28 cellular contexts compared by ENCODE assay signal in genomic region chr6:155527443-155527842, GRCh38.
"Had no signal": no experiment of that assay in that cellular context is flagged by ENCODE, and none has a peak within 500 bp of the region (broad histone marks: within the 10 kb centered on the region; RNA-seq: fewer than 3 reads in every experiment).

No MANE protein-coding gene starts in this region.

- H3K36me3 Mint-ChIP-seq: mesothelial cell of epicardium; naive B cell; natural killer cell treated with Interleukin-12 subunit alpha and Interleukin-12 subunit beta and Interleukin-15 and Interleukin-18, amount 100 ng/mL, for 72 hours; stimulated activated memory B cell treated with anti-CD40 and anti-IgM and Interleukin-4, amounts not matched to agents 10 μg/mL and 1 μg/mL and 100 μg/mL, for 72 hours; type B pancreatic cell had no signal

- H3K27me3 Mint-ChIP-seq: naive B cell; progenitor cell of endocrine pancreas; stimulated activated memory B cell treated with anti-CD40 and anti-IgM and Interleukin-4, amounts not matched to agents 10 μg/mL and 1 μg/mL and 100 μg/mL, for 72 hours; type B pancreatic cell had no signal

- H3K27ac Mint-ChIP-seq: immature natural killer cell; mesothelial cell of epicardium; natural killer cell treated with Interleukin-12 subunit alpha and Interleukin-12 subunit beta and Interleukin-15 and Interleukin-18, amount 100 ng/mL, for 72 hours; progenitor cell of endocrine pancreas; stimulated activated memory B cell treated with anti-CD40 and anti-IgM and Interleukin-4, amounts not matched to agents 10 μg/mL and 1 μg/mL and 100 μg/mL, for 72 hours; type B pancreatic cell had no signal

- ATAC-seq: foreskin keratinocyte; gastroesophageal sphincter; heart right ventricle; left lung; mucosa of descending colon; natural killer cell treated with Interleukin-12 subunit alpha and Interleukin-12 subunit beta and Interleukin-15 and Interleukin-18, amount 100 ng/mL, for 72 hours; pancreas; stimulated activated memory B cell treated with anti-CD40 and anti-IgM and Interleukin-4, amounts not matched to agents 10 μg/mL and 1 μg/mL and 100 μg/mL, for 72 hours; stimulated activated naive CD8-positive, alpha-beta T cell treated with anti-CD3 and anti-CD28 coated beads, Interleukin-15, Interleukin-2, amounts not matched to agents 100 U/mL and 50 U/mL, for 24 hours had no signal

- H3K9me3 ChIP-seq: gastroesophageal sphincter, heart right ventricle, left lung, mucosa of descending colon, neutrophil, pancreas, sigmoid colon, testis, tibial artery had no signal

- H3K36me3 ChIP-seq: gastroesophageal sphincter, heart right ventricle, left lung, neutrophil, pancreas, sigmoid colon, tibial artery had no signal

- DNase-seq: dorsolateral prefrontal cortex; effector CD4-positive, alpha-beta T cell; foreskin keratinocyte; glutamatergic neuron; heart right ventricle; hippocampal formation; immature natural killer cell; left lung; mesenchymal stem cell; mucosa of descending colon; naive B cell; pancreas; sigmoid colon; stimulated activated CD4-positive, alpha-beta T cell treated with anti-CD3 and anti-CD28 coated beads, Interleukin-2, amount 100 ng/mL, for 24 hours; stimulated activated CD4-positive, alpha-beta T cell treated with anti-CD3 and anti-CD28 coated beads, Interleukin-4, amount 100 ng/mL, for 4 hours; stimulated activated naive CD8-positive, alpha-beta T cell treated with anti-CD3 and anti-CD28 coated beads, Interleukin-15, Interleukin-2, amounts not matched to agents 100 U/mL and 50 U/mL, for 24 hours; substantia nigra; testis; tibial artery had no signal

- H3K4me3 ChIP-seq: dorsolateral prefrontal cortex, gastroesophageal sphincter, heart right ventricle, left lung, mucosa of descending colon, pancreas, sigmoid colon, testis, tibial artery had no signal

- H3K4me3 Mint-ChIP-seq: immature natural killer cell; mesothelial cell of epicardium; naive B cell; natural killer cell treated with Interleukin-12 subunit alpha and Interleukin-12 subunit beta and Interleukin-15 and Interleukin-18, amount 100 ng/mL, for 72 hours; neural crest cell; stimulated activated memory B cell treated with anti-CD40 and anti-IgM and Interleukin-4, amounts not matched to agents 10 μg/mL and 1 μg/mL and 100 μg/mL, for 72 hours; type B pancreatic cell had no signal

- H3K27ac ChIP-seq: dorsolateral prefrontal cortex, foreskin keratinocyte, gastroesophageal sphincter, heart right ventricle, left lung, neutrophil, pancreas, sigmoid colon, testis had no signal

- H3K9me3 Mint-ChIP-seq: immature natural killer cell; stimulated activated memory B cell treated with anti-CD40 and anti-IgM and Interleukin-4, amounts not matched to agents 10 μg/mL and 1 μg/mL and 100 μg/mL, for 72 hours had no signal

- FAIRE-seq: keratinocyte, pancreas had no signal

- H3K4me1 ChIP-seq: testis had no signal
